18 cellular contexts compared by ENCODE assay signal in genomic region chr13:94063096-94063495, GRCh38.
A peak's percentile ranks its signal among the peaks of the same experiment; 100 is the strongest.
DNase-seq lines count a peak whose midpoint lies in the region; ATAC-seq and TF ChIP-seq lines count a peak whose summit lies in the region.
"Had no signal": no experiment of that assay in that cellular context is flagged by ENCODE, and none has a peak within 500 bp of the region (broad histone marks: within the 10 kb centered on the region; RNA-seq: fewer than 3 reads in every experiment).

No MANE protein-coding gene starts in this region.

- peaks cover 54% of the 10 kb centered on the region for H3K4me1 Mint-ChIP-seq in chondrocyte (ENCODE audit: low read depth)
- no peaks in the 10 kb centered on the region for H3K4me1 Mint-ChIP-seq in T-helper 2 cell treated with Interferon-gamma antibody and Interleukin-4, amounts not matched to agents 5 μg/mL and 100 μg/mL, for 36 hours (ENCODE audit: low read depth)
- H3K4me1 Mint-ChIP-seq: naive B cell had no signal

- no peak overlapping the region for H2AFZ ChIP-seq in mesenchymal stem cell (ENCODE audit: low read depth, low read length)

- H3K4ac ChIP-seq in mesenchymal stem cell (ENCODE audit: low read depth in 1 of 2, low read length in 2 of 2), result no peak overlapping the region

- no peaks in the 10 kb centered on the region for H3K27me3 Mint-ChIP-seq in chondrocyte (ENCODE audit: low read depth)
- H3K27me3 Mint-ChIP-seq in T-helper 2 cell treated with Interferon-gamma antibody and Interleukin-4, amounts not matched to agents 5 μg/mL and 100 μg/mL, for 36 hours (ENCODE audit: low read depth), result no peaks in the 10 kb centered on the region
- H3K27me3 Mint-ChIP-seq: naive B cell had no signal

- TF ChIP-seq CTCF in HFF-Myc (IDR thresholded peaks at IDR 0.05; ENCODE audit: low read depth, low read length, missing control alignments), result no peak
- no peak for TF ChIP-seq CTCF in chondrocyte (IDR thresholded peaks at IDR 0.05)

- H3K23ac ChIP-seq in mesenchymal stem cell (ENCODE audit: low read length in 2 of 2), result no peak overlapping the region

- no peaks in the 10 kb centered on the region for H3K79me1 ChIP-seq in mesenchymal stem cell (replicated peaks; ENCODE audit: low read length, poor library complexity, severe bottlenecking)

- no peak overlapping the region for H3K4me2 ChIP-seq in mesenchymal stem cell (ENCODE audit: low read length, poor library complexity, severe bottlenecking)

- H3K9ac ChIP-seq in mesenchymal stem cell (ENCODE audit: low read length), result peak overlapping the region; percentile 0

- no peak overlapping the region for H3K27ac ChIP-seq in mesenchymal stem cell (ENCODE audit: low read length, poor library complexity, severe bottlenecking)
- H3K27ac ChIP-seq: C4-2B, prostate gland had no signal

- no peaks in the 10 kb centered on the region for H3K9me3 ChIP-seq in mesenchymal stem cell (ENCODE audit: control insufficient read depth, low read length)
- H3K9me3 ChIP-seq: prostate gland had no signal

- H3K36me3 Mint-ChIP-seq in chondrocyte (ENCODE audit: low read depth), result no peaks in the 10 kb centered on the region
- no peaks in the 10 kb centered on the region for H3K36me3 Mint-ChIP-seq in T-helper 2 cell treated with Interferon-gamma antibody and Interleukin-4, amounts not matched to agents 5 μg/mL and 100 μg/mL, for 36 hours (ENCODE audit: low read depth)
- H3K36me3 Mint-ChIP-seq: naive B cell had no signal

- no peak for ATAC-seq in GM19455 (IDR thresholded peaks at IDR 0.05; ENCODE audit: unreplicated experiment)

- no peak overlapping the region for H2BK15ac ChIP-seq in mesenchymal stem cell (ENCODE audit: low read depth, poor library complexity, severe bottlenecking)

- H4K8ac ChIP-seq in mesenchymal stem cell (ENCODE audit: low read length), result no peak overlapping the region

- H2BK5ac ChIP-seq in mesenchymal stem cell (ENCODE audit: low read depth, low read length, poor library complexity, severe bottlenecking), result no peak overlapping the region

- H2BK120ac ChIP-seq in mesenchymal stem cell (ENCODE audit: low read depth, low read length), result no peak overlapping the region

- no peak overlapping the region for H3K4me3 Mint-ChIP-seq in chondrocyte (ENCODE audit: unreplicated experiment)
- H3K4me3 Mint-ChIP-seq in T-helper 2 cell treated with Interferon-gamma antibody and Interleukin-4, amounts not matched to agents 5 μg/mL and 100 μg/mL, for 36 hours, result no peak overlapping the region
- H3K4me3 Mint-ChIP-seq: naive B cell had no signal

- H3K9me3 Mint-ChIP-seq in chondrocyte (ENCODE audit: low read depth), result no peaks in the 10 kb centered on the region
- H3K9me3 Mint-ChIP-seq in T-helper 2 cell treated with Interferon-gamma antibody and Interleukin-4, amounts not matched to agents 5 μg/mL and 100 μg/mL, for 36 hours, result no peaks in the 10 kb centered on the region

- H3K4me3 ChIP-seq in HFF-Myc (replicated peaks; ENCODE audit: low read depth, low read length) (no peak overlapping the region), mesenchymal stem cell (ENCODE audit: insufficient read depth in 1 of 2, low read depth in 1 of 2, low read length in 2 of 2) (no peak overlapping the region)
- H3K4me3 ChIP-seq: prostate gland had no signal

- H2BK12ac ChIP-seq in mesenchymal stem cell (ENCODE audit: low read length in 2 of 2), result no peak overlapping the region

- in situ Hi-C loops in ACHN (cut with HindIII; ENCODE audit: low pct_ligation_motif_present, low pct_unique_long_range_greater_than_20kb, low sequenced_read_pairs), result no loop called here

- H3K4me1 ChIP-seq in mesenchymal stem cell (ENCODE audit: control insufficient read depth, insufficient read depth, low read depth, low read length), result no peaks in the 10 kb centered on the region
- H3K4me1 ChIP-seq: prostate gland had no signal

- peak overlapping the region in 1 of 2 experiments; percentile 50 for H3K18ac ChIP-seq in mesenchymal stem cell (ENCODE audit: low read depth in 1 of 2, low read length in 2 of 2)

- no peak overlapping the region for H2AK5ac ChIP-seq in mesenchymal stem cell (ENCODE audit: low read length, severe bottlenecking)

- H3K27ac Mint-ChIP-seq in chondrocyte (ENCODE audit: unreplicated experiment), result peak overlapping the region; percentile 0
- no peak overlapping the region for H3K27ac Mint-ChIP-seq in T-helper 2 cell treated with Interferon-gamma antibody and Interleukin-4, amounts not matched to agents 5 μg/mL and 100 μg/mL, for 36 hours

- no peaks in the 10 kb centered on the region for H3K27me3 ChIP-seq in mesenchymal stem cell (ENCODE audit: control insufficient read depth in 1 of 2, insufficient read depth in 1 of 2, low read length in 2 of 2)

- no peak overlapping the region for H4K91ac ChIP-seq in mesenchymal stem cell (ENCODE audit: low read length)

- DNase-seq in HFF-Myc (ENCODE audit: extremely low read depth, low read depth), result peak; percentile 43
- no peak for DNase-seq in chondrocyte (ENCODE audit: low spot score)
- peak; percentile 18 for DNase-seq in mesenchymal stem cell
- no peak for DNase-seq in T-helper 2 cell treated with Interferon-gamma antibody and Interleukin-4, amounts not matched to agents 5 μg/mL and 100 μg/mL, for 36 hours (ENCODE audit: low spot score)
- no peak for DNase-seq in ACHN
- DNase-seq in NCI-H2029 treated with DMSO at 0.1 percent for 48 hours (lab: John Stamatoyannopoulos, UW), result no peak
- DNase-seq: activated CD4-positive, alpha-beta T cell treated with anti-CD3 and anti-CD28 coated beads for 48 hours; activated gamma-delta T cell treated with Interleukin-2 at 50 U/mL for 16 hours; anterior cingulate cortex; cortex of kidney; naive B cell; NCI-H1694 treated with DMSO at 0.1 percent for 48 hours; NCI-H345; NK-92 treated with Interleukin-12 subunit alpha and Interleukin-12 subunit beta, amount 100 ng/mL, for 24 hours; stimulated activated CD4-positive, alpha-beta T cell treated with anti-CD3 and anti-CD28 coated beads, Interleukin-12 subunit alpha, Interleukin-12 subunit beta, amount 100 ng/mL, for 4 hours had no signal

- no peaks in the 10 kb centered on the region for H3K36me3 ChIP-seq in mesenchymal stem cell (ENCODE audit: control insufficient read depth in 1 of 2, insufficient read depth in 2 of 2, low read depth in 1 of 2, low read length in 2 of 2)
- H3K36me3 ChIP-seq: prostate gland had no signal

- H3K14ac ChIP-seq in mesenchymal stem cell (ENCODE audit: low read length in 2 of 2), result no peak overlapping the region

Comparison
In these comparisons a context has a peak if more than half of its experiments do, and no peak if none do; other contexts are left out.
1. DNase-seq: peak in HFF-Myc (single experiment) and mesenchymal stem cell (single experiment); none in chondrocyte (single experiment), T-helper 2 cell treated with Interferon-gamma antibody and Interleukin-4, amounts not matched to agents 5 μg/mL and 100 μg/mL, for 36 hours (single experiment), ACHN (single experiment) and NCI-H2029 treated with DMSO at 0.1 percent for 48 hours (single experiment).